Comparison of ENCODE assay signal across 19 cellular contexts in the genomic region with DNA sequence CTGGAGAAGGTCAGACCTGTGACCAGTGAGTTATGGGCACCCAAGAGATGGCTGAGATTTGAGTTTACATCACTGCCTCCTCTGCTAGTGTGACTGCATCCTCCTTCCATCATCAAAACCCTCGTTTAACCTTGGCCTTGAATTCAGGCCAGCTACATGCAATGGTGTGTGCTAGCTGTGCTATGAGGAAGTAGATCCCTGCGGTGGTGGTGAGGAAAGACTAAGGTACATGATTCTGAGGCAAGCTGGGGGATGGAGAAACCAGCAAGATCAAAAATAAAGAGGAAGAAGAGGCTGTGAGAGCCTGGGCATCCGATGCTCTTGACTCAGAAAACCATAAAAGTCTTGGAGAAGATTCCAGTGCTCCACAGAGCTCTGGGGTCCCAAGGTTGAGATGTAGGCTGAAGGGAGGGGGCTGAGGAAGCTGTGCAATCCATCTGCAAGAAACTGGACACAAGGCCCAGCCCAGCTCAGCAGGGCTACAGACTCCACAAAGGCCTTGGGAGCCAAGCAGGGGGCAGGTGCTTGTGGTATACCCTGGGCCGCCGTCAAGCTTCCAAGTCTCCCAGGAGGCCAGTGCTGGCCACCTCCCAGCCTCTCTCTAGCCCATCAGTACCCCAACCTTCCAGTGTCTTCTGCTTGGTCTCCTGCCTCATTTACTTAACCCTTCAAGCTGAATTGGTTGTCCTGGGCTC.
"Had no signal": no experiment of that assay in that cellular context is flagged by ENCODE, and none has a peak within 500 bp of the region (broad histone marks: within the 10 kb centered on the region; RNA-seq: fewer than 3 reads in every experiment).

No MANE protein-coding gene starts in this region.

- H3K4me1 ChIP-seq: adrenal gland, left ventricle myocardium inferior had no signal

- H3K27me3 ChIP-seq: adrenal gland had no signal

- H3K4me3 Mint-ChIP-seq: activated naive CD8-positive, alpha-beta T cell; activated T-cell treated with anti-CD3 and anti-CD28 coated beads, Interleukin-2, amount 50 U/mL, for 4 hours; effector memory CD8-positive, alpha-beta T cell; natural killer cell; stimulated activated naive B cell treated with anti-CD40 and anti-IgM and Interleukin-4, amounts not matched to agents 10 μg/mL and 1 μg/mL and 100 μg/mL, for 72 hours; type B pancreatic cell had no signal

- DNase-seq: activated CD4-positive, alpha-beta T cell treated with anti-CD3 and anti-CD28 coated beads, Interleukin-2, amount 50 U/mL, for 48 hours; activated CD8-positive, alpha-beta memory T cell treated with anti-CD3 and anti-CD28 coated beads, Interleukin-2, amount 50 U/mL, for 48 hours; activated naive CD4-positive, alpha-beta T cell; activated T-cell treated with anti-CD3 and anti-CD28 coated beads, Interleukin-2, amount 50 U/mL, for 4 hours; adrenal gland; central memory CD4-positive, alpha-beta T cell; dorsolateral prefrontal cortex; effector memory CD8-positive, alpha-beta T cell; left ventricle myocardium inferior; natural killer cell; occipital lobe; small intestine; stimulated activated CD4-positive, alpha-beta T cell treated with anti-CD3 and anti-CD28 coated beads, Interleukin-15, amount 100 ng/mL, for 24 hours; stimulated activated naive B cell treated with anti-CD40 and anti-IgM and Interleukin-4, amounts not matched to agents 10 μg/mL and 1 μg/mL and 100 μg/mL, for 72 hours had no signal

- H3K9me3 Mint-ChIP-seq: effector memory CD8-positive, alpha-beta T cell had no signal

- H3K4me3 ChIP-seq: adrenal gland, dorsolateral prefrontal cortex, left ventricle myocardium inferior had no signal

- H3K4me1 Mint-ChIP-seq: stimulated activated naive B cell treated with anti-CD40 and anti-IgM and Interleukin-4, amounts not matched to agents 10 μg/mL and 1 μg/mL and 100 μg/mL, for 72 hours had no signal

- ATAC-seq: activated T-cell treated with anti-CD3 and anti-CD28 coated beads, Interleukin-2, amount 50 U/mL, for 4 hours; effector memory CD8-positive, alpha-beta T cell; esophagus mucosa; sciatic nerve; stimulated activated naive B cell treated with anti-CD40 and anti-IgM and Interleukin-4, amounts not matched to agents 10 μg/mL and 1 μg/mL and 100 μg/mL, for 72 hours had no signal

- H3K27ac Mint-ChIP-seq: activated naive CD8-positive, alpha-beta T cell; activated T-helper 2 cell treated with anti-CD3 and anti-CD28 coated beads, Interferon-gamma antibody, Interleukin-2, Interleukin-4, amounts not matched to agents 10 μg/mL and 5 μg/mL and 100 μg/mL, durations not matched to agents 14 hours and 24 hours and 36 hours; stimulated activated naive B cell treated with anti-CD40 and anti-IgM and Interleukin-4, amounts not matched to agents 10 μg/mL and 1 μg/mL and 100 μg/mL, for 72 hours; type B pancreatic cell had no signal

- H3K27ac ChIP-seq: adrenal gland, dorsolateral prefrontal cortex, left ventricle myocardium inferior had no signal

- H3K36me3 Mint-ChIP-seq: natural killer cell; stimulated activated naive B cell treated with anti-CD40 and anti-IgM and Interleukin-4, amounts not matched to agents 10 μg/mL and 1 μg/mL and 100 μg/mL, for 72 hours; type B pancreatic cell had no signal

- H3K27me3 Mint-ChIP-seq: activated naive CD8-positive, alpha-beta T cell; effector memory CD8-positive, alpha-beta T cell had no signal

- H3K36me3 ChIP-seq: adrenal gland, left ventricle myocardium inferior had no signal

- H3K9me3 ChIP-seq: adrenal gland had no signal
